In the genomic region with DNA sequence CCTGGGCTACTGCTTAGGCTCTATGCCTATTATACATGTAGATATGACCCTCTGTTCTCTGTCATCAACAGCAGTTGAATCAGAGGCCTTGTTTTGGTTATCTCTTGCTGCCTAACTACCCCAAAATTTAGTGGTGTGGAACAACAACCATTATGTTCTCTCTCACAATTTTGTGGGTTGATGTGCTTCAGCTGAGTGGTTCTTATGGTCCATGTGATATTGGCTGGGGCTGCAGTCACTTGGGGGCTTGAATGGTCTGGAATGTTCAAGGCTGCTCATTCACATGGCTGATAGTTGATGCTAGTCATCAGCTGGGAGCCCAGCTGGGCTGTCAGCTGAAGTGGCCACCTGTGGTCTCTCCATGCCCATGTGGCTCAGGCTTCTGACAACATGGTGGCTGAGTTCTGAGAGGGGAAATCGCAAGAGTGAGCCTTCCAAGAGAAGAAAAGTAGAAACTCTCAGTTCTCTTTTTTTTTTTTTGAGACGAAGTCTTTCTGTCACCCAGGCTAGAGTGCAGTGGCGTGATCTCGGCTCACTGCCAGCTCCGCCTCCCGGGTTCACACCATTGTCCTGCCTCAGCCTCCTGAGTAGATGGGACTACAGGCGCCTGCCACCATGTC, we compare ENCODE assay signal across 1 cellular context.
TF ChIP-seq lines count a peak whose summit lies in the region.

No MANE protein-coding gene starts in this region.

TF ChIP-seq in SK-N-SH, 30 proteins besides CTCF, POLR2A, EP300 and RAD21 (continued from another document):
- TF ChIP-seq SIN3A (IDR thresholded peaks at IDR 0.05; ENCODE audit: borderline replicate concordance, low read depth, low read length): no peak
- TF ChIP-seq, protein P1, sequence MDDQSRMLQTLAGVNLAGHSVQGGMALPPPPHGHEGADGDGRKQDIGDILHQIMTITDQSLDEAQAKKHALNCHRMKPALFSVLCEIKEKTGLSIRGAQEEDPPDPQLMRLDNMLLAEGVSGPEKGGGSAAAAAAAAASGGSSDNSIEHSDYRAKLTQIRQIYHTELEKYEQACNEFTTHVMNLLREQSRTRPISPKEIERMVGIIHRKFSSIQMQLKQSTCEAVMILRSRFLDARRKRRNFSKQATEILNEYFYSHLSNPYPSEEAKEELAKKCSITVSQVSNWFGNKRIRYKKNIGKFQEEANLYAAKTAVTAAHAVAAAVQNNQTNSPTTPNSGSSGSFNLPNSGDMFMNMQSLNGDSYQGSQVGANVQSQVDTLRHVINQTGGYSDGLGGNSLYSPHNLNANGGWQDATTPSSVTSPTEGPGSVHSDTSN (IDR thresholded peaks at IDR 0.05): no peak
